In genomic region chr2:200448460-200448859, GRCh38 we compare ENCODE assay signal across 25 cellular contexts.
"Had no signal": no experiment of that assay in that cellular context is flagged by ENCODE, and none has a peak within 500 bp of the region (broad histone marks: within the 10 kb centered on the region; RNA-seq: fewer than 3 reads in every experiment).

No MANE protein-coding gene starts in this region.

- H3K27ac Mint-ChIP-seq: activated CD8-positive, alpha-beta T cell treated with anti-CD3 and anti-CD28 coated beads, Interleukin-2, amount 10 ng/mL, durations not matched to agents 7 days and 5 days; activated naive CD8-positive, alpha-beta T cell treated with anti-CD3 and anti-CD28 coated beads, Interleukin-2, amount 10 ng/mL, durations not matched to agents 7 days and 5 days; activated T-cell treated with anti-CD3 and anti-CD28 coated beads, Interleukin-2, amount 50 U/mL, for 24 hours had no signal

- H3K9me3 ChIP-seq: adrenal gland, body of pancreas, breast epithelium, SJCRH30 had no signal

- H3K4me1 ChIP-seq: adrenal gland, body of pancreas, breast epithelium, SJCRH30 had no signal

- H3K27me3 ChIP-seq: adrenal gland, body of pancreas, breast epithelium, SJCRH30 had no signal

- H3K27ac ChIP-seq: adrenal gland, body of pancreas, breast epithelium, SJCRH30, SK-N-MC, WERI-Rb-1 had no signal

- ATAC-seq: activated CD8-positive, alpha-beta T cell treated with anti-CD3 and anti-CD28 coated beads, Interleukin-2, amount 10 ng/mL, durations not matched to agents 7 days and 5 days; body of pancreas; Panc1 had no signal

- H3K36me3 ChIP-seq: adrenal gland, breast epithelium, WERI-Rb-1 had no signal

- H3K4me1 Mint-ChIP-seq: activated naive CD8-positive, alpha-beta T cell treated with anti-CD3 and anti-CD28 coated beads, Interleukin-2, amount 10 ng/mL, durations not matched to agents 7 days and 5 days had no signal

- H3K9me3 Mint-ChIP-seq: activated naive CD8-positive, alpha-beta T cell treated with anti-CD3 and anti-CD28 coated beads, Interleukin-2, amount 10 ng/mL, durations not matched to agents 7 days and 5 days; activated T-cell treated with anti-CD3 and anti-CD28 coated beads, Interleukin-2, amount 50 U/mL, for 24 hours had no signal

- H3K27me3 Mint-ChIP-seq: activated naive CD8-positive, alpha-beta T cell treated with anti-CD3 and anti-CD28 coated beads, Interleukin-2, amount 10 ng/mL, durations not matched to agents 7 days and 5 days; activated T-cell treated with anti-CD3 and anti-CD28 coated beads, Interleukin-2, amount 50 U/mL, for 24 hours had no signal

- H3K4me3 Mint-ChIP-seq: activated CD8-positive, alpha-beta T cell treated with anti-CD3 and anti-CD28 coated beads, Interleukin-2, amount 10 ng/mL, durations not matched to agents 7 days and 5 days; activated naive CD8-positive, alpha-beta T cell treated with anti-CD3 and anti-CD28 coated beads, Interleukin-2, amount 10 ng/mL, durations not matched to agents 7 days and 5 days; activated T-cell treated with anti-CD3 and anti-CD28 coated beads, Interleukin-2, amount 50 U/mL, for 24 hours had no signal

- H3K4me3 ChIP-seq: adrenal gland, body of pancreas, breast epithelium, SJCRH30, SK-N-MC had no signal

- DNase-seq: activated CD4-positive, alpha-beta T cell treated with anti-CD3 and anti-CD28 coated beads, Interleukin-2, amount 50 U/mL, for 1 hour; activated CD4-positive, CD25-positive, alpha-beta regulatory T cell; activated CD8-positive, alpha-beta T cell treated with anti-CD3 and anti-CD28 coated beads, Interleukin-2, amount 10 ng/mL, durations not matched to agents 7 days and 5 days; activated gamma-delta T cell treated with Interleukin-2 at 50 U/mL for 16 hours; activated naive CD4-positive, alpha-beta T cell treated with anti-CD3 and anti-CD28 coated beads, Interleukin-2, amount 50 U/mL, for 16 hours; activated naive CD8-positive, alpha-beta T cell treated with anti-CD3 and anti-CD28 coated beads, Interleukin-2, amount 10 ng/mL, durations not matched to agents 7 days and 5 days; activated T-cell treated with anti-CD3 and anti-CD28 coated beads, Interleukin-2, amount 50 U/mL, for 24 hours; adrenal gland; body of pancreas; Karpas-422; KBM-7; NCI-H1048; NCI-H1105 treated with DMSO at 0.1 percent for 48 hours; NCI-H1436; NCI-H1694 treated with DMSO at 0.1 percent for 48 hours; NCI-H2029; NCI-H345; NCI-H524 treated with DMSO at 0.1 percent for 48 hours; SHP77; SJCRH30; T1000; WERI-Rb-1 had no signal
